In genomic region chr1:156104065-156104810, GRCh38 we compare ENCODE assay signal across 8 cellular contexts. TPM values are rescaled to one million over a fixed set of nuclear protein-coding genes. Genes with fewer than 3 reads are reported as not detected.
A peak's percentile ranks its signal among the peaks of the same experiment; 100 is the strongest.
DNase-seq lines count a peak whose midpoint lies in the region; ATAC-seq and TF ChIP-seq lines count a peak whose summit lies in the region.

No MANE protein-coding gene starts in this region.

- CTCF ChIA-PET in HCT116 (lab: Charles Lee): interaction anchor here (0.8 to 2.6 kb wide), 8 partner anchors 7 to 26 kb away, joined by 4 to 13 read pairs (median 4); partner anchors contain the start of gene LMNA

- H3K4me2 ChIP-seq in BLaER1 (peak overlapping the region; percentile 90), HCT116 (ENCODE audit: low read length) (peak overlapping the region; percentile 89)

- WGBS in right lobe of liver (ENCODE audit: insufficient coverage, low coverage, low lambda C conversion rate, missing lambda C conversion rate): 46% methylated on average over 10 of the region's 15 CpGs

- H3K4me3 ChIP-seq in BLaER1 (no peak overlapping the region), HCT116 (replicated peaks in 1 of 2; ENCODE audit: low read depth in 1 of 2, low read length in 2 of 2) (peak overlapping the region; percentile 15 to 26), right lobe of liver (no peak overlapping the region)

- POLR2A ChIA-PET in HCT116 (lab: Charles Lee): interaction anchor here (1.4 to 4.5 kb wide), 6 partner anchors 9 to 25 kb away, joined by 4 to 28 read pairs (median 12); partner anchors contain the start of gene LMNA

- intact Hi-C loops in HCT116 (cut with micrococcal nuclease) (no loop called here), right lobe of liver (cut with DNase I) (no loop called here)

- H3K27me3 ChIP-seq in BLaER1: 0 out of 2 replicates have a peak, but pooled peaks cover 3% of the 10 kb centered on the region
- no peaks in the 10 kb centered on the region for H3K27me3 ChIP-seq in HCT116 (ENCODE audit: insufficient read depth, low read length)
- H3K27me3 ChIP-seq in right lobe of liver: no peaks in the 10 kb centered on the region

- no peaks in the 10 kb centered on the region for H3K9me2 ChIP-seq in HCT116 (ENCODE audit: insufficient read depth)

- no peak for TF ChIP-seq RAD21 in HCT116 (IDR thresholded peaks at IDR 0.05; ENCODE audit: low read depth)

- no peak overlapping the region for H2AFZ ChIP-seq in HCT116 (ENCODE audit: low read depth, low read length, poor library complexity, severe bottlenecking)

- RAD21 ChIA-PET in HCT116 (lab: Charles Lee; ENCODE audit: low non-redundant PET in 1 of 2, low total read pairs in 2 of 2, uncharacterized antibody in 2 of 2, unreplicated experiment in 2 of 2): interaction anchor here (1.3 to 3.0 kb wide), 3 partner anchors 18 to 26 kb away, joined by 3 to 14 read pairs (median 5); no protein-coding TSS in a partner anchor

- TF ChIP-seq CTCF in HCT116 (IDR thresholded peaks at IDR 0.05 in 2 of 3, conservative IDR thresholded peaks at IDR 0.05 in 1 of 3; ENCODE audit: borderline replicate concordance in 1 of 3, insufficient read depth in 1 of 3, low read depth in 2 of 3, low read length in 2 of 3) (no peak), right lobe of liver (IDR thresholded peaks at IDR 0.05) (no peak)

- peaks cover 54% of the 10 kb centered on the region for H3K4me1 ChIP-seq in BLaER1
- H3K4me1 ChIP-seq in HCT116 (ENCODE audit: control insufficient read depth in 1 of 2, insufficient read depth in 2 of 2, low read length in 2 of 2): peaks cover 80 to 99% of the 10 kb centered on the region in 2 experiments
- peaks cover 0 to 11% (median 3%) of the 10 kb centered on the region in 4 donors for H3K4me1 ChIP-seq in right lobe of liver

- no peaks in the 10 kb centered on the region for H3K36me3 ChIP-seq in BLaER1
- no peaks in the 10 kb centered on the region for H3K36me3 ChIP-seq in HCT116 (ENCODE audit: control insufficient read depth in 1 of 2, insufficient read depth in 2 of 2, low read length in 2 of 2)
- no peaks in the 10 kb centered on the region for H3K36me3 ChIP-seq in right lobe of liver

- H3K27ac ChIP-seq in BLaER1 (no peak overlapping the region), HCT116 (ENCODE audit: low read depth, low read length) (peak overlapping the region; percentile 96), cingulate gyrus (ENCODE audit: low read depth, low read length) (peak overlapping the region; percentile 47), right lobe of liver (peak overlapping the region in 1 of 3 donors; percentile 18), temporal lobe (ENCODE audit: low read depth, low read length) (peak overlapping the region; percentile 4)

- no TSS peak for BruUV-seq in HCT116 (replicated peaks; lab: Mats Ljungman, UMichigan)

- no peaks in the 10 kb centered on the region for H3K9me3 ChIP-seq in BLaER1
- H3K9me3 ChIP-seq in HCT116 (ENCODE audit: control insufficient read depth in 1 of 2, insufficient read depth in 1 of 2, low read depth in 1 of 2, low read length in 2 of 2): no peaks in the 10 kb centered on the region
- H3K9me3 ChIP-seq in right lobe of liver: no peaks in the 10 kb centered on the region

- H3K79me2 ChIP-seq in HCT116 (ENCODE audit: insufficient read depth, low read length): 0 out of 2 replicates have a peak, but pooled peaks cover 3% of the 10 kb centered on the region

- no peak for DNase-seq in HCT116 (ENCODE audit: low read depth, low spot score)
- DNase-seq in SW480 (ENCODE audit: low spot score): peak; percentile 86
- DNase-seq in right lobe of liver: peak in 1 of 3 donors; percentile 39

- H4K20me1 ChIP-seq in BLaER1 (peaks cover 18% of the 10 kb centered on the region), HCT116 (ENCODE audit: insufficient read depth) (no peaks in the 10 kb centered on the region)

- H3K9ac ChIP-seq in BLaER1 (no peak overlapping the region), HCT116 (ENCODE audit: low read length) (peak overlapping the region; percentile 84)

- ATAC-seq in HCT116 (peak; percentile 49), right lobe of liver (peak; percentile 6 to 45 (median 9)), GM21619 (IDR thresholded peaks at IDR 0.05; ENCODE audit: unreplicated experiment) (no peak), HG03108 (IDR thresholded peaks at IDR 0.05; ENCODE audit: unreplicated experiment) (no peak)

- TF ChIP-seq POLR2A in HCT116 (IDR thresholded peaks at IDR 0.05; ENCODE audit: borderline replicate concordance, extremely low read depth, insufficient read depth, insufficient read length) (peak; percentile 27), right lobe of liver (IDR thresholded peaks at IDR 0.05) (no peak)

TF ChIP-seq in HCT116, 20 proteins besides CTCF, POLR2A, EP300 and RAD21 (continues in another document):
- no peak for TF ChIP-seq TCF7L2 (IDR thresholded peaks at IDR 0.05; ENCODE audit: borderline replicate concordance, extremely low read depth, insufficient read depth, insufficient read length)
- TF ChIP-seq EZH2phosphoT487 (IDR thresholded peaks at IDR 0.05; ENCODE audit: borderline replicate concordance): no peak
- no peak for TF ChIP-seq ZFX (IDR thresholded peaks at IDR 0.05)
- no peak for TF ChIP-seq SP1 (IDR thresholded peaks at IDR 0.05; ENCODE audit: low read depth)
- no peak for TF ChIP-seq ZBTB33 (IDR thresholded peaks at IDR 0.05; ENCODE audit: extremely low read depth, insufficient replicate concordance, low read length)
- no peak for TF ChIP-seq ELF1 (IDR thresholded peaks at IDR 0.05; ENCODE audit: borderline replicate concordance, low read depth)
- TF ChIP-seq POLR2AphosphoS5 (IDR thresholded peaks at IDR 0.05; ENCODE audit: low read depth, low read length): no peak
- TF ChIP-seq REST (IDR thresholded peaks at IDR 0.05; ENCODE audit: low read depth): no peak
- TF ChIP-seq ATF3 (IDR thresholded peaks at IDR 0.05): no peak
- TF ChIP-seq FOSL1 (IDR thresholded peaks at IDR 0.05; ENCODE audit: low read depth): no peak
- TF ChIP-seq ZNF274 (IDR thresholded peaks at IDR 0.05; ENCODE audit: low read depth, low read length): no peak

RNA-seq across cellular contexts. Expression of gene LMNA, which starts 10.3 kb away (rescaled TPM):
- total RNA-seq in HCT116 (2021; ENCODE audit: unreplicated experiment): 528 TPM
- 440 and 523 TPM in 2 replicates for polyA plus RNA-seq in HCT116 (2012)
- total RNA-seq in right lobe of liver: 100 to 1,000 TPM in 3 of 6 experiments, 10 to 100 TPM in 3; 79.4 to 129 (median 98.8) TPM
- 20.4 TPM for total RNA-seq in temporal lobe

RNA-seq across cellular contexts. Expression of gene MEX3A, which starts 22.0 kb away (rescaled TPM):
- total RNA-seq in HCT116 (2021; ENCODE audit: unreplicated experiment): 6.1 TPM
- 4.9 and 5.5 TPM in 2 replicates for polyA plus RNA-seq in HCT116 (2012)
- 1 to 10 TPM in 1 of 6 experiments, under 1 TPM in 5; 0.35 to 1.4 (median 0.83) TPM for total RNA-seq in right lobe of liver
- total RNA-seq in temporal lobe: 44.0 TPM

RNA-seq across cellular contexts. Expression of gene RAB25, which starts 43.3 kb away (rescaled TPM):
- total RNA-seq in HCT116 (2021; ENCODE audit: unreplicated experiment): 142 TPM
- polyA plus RNA-seq in HCT116 (2012): 210 and 227 TPM in 2 replicates
- total RNA-seq in right lobe of liver: 1 to 10 TPM in 2 of 6 experiments, under 1 TPM in 4; 0.40 to 3.2 (median 0.77) TPM
- total RNA-seq in temporal lobe: not detected

RNA-seq across cellular contexts. Expression of gene SEMA4A, which starts 49.1 kb away (rescaled TPM):
- total RNA-seq in HCT116 (2021; ENCODE audit: unreplicated experiment) (0.39 TPM), right lobe of liver (1 to 10 TPM in 4 of 6 experiments, under 1 TPM in 2; 0.62 to 2.6 (median 1.3) TPM), temporal lobe (24.8 TPM)
- 0.30 and 0.37 TPM in 2 replicates for polyA plus RNA-seq in HCT116 (2012)

RNA-seq across cellular contexts. Expression of gene LAMTOR2, which starts 49.7 kb away (rescaled TPM):
- total RNA-seq in HCT116 (2021; ENCODE audit: unreplicated experiment) (60.2 TPM), right lobe of liver (10 to 100 TPM; 49.4 to 71.0 (median 60.3) TPM), temporal lobe (37.9 TPM)
- polyA plus RNA-seq in HCT116 (2012): 83.5 and 97.1 TPM in 2 replicates

Comparison
In these comparisons a context has a peak if more than half of its experiments do, and no peak if none do; other contexts are left out.
1. H3K4me3 ChIP-seq: peak in HCT116 (2 of 2); none in BLaER1 (single experiment) and right lobe of liver (0 of 3).
2. ATAC-seq: peak in HCT116 (single experiment) and right lobe of liver (4 of 4); none in GM21619 (single experiment) and HG03108 (single experiment).
3. RNA of gene RAB25, which starts 43.3 kb away (total RNA-seq): 142 TPM in HCT116 (single experiment); 0.40 to 3.2 TPM in right lobe of liver and not detected in temporal lobe (single experiment); every median in the first group is over 10 times any median in the second.